In genomic region chr19:2806736-2807378, GRCh38 we compare ENCODE assay signal across 28 cellular contexts.
"Had no signal": no experiment of that assay in that cellular context is flagged by ENCODE, and none has a peak within 500 bp of the region (broad histone marks: within the 10 kb centered on the region; RNA-seq: fewer than 3 reads in every experiment).

No MANE protein-coding gene starts in this region.

- H3K4me3 ChIP-seq: ascending aorta, cardiac muscle cell, SJSA1 had no signal

- DNase-seq: activated CD4-positive, alpha-beta T cell treated with anti-CD3 and anti-CD28 coated beads, Interleukin-2, amount 10 ng/mL, durations not matched to agents 24 days and 14 days; activated CD4-positive, alpha-beta T cell treated with anti-CD3 and anti-CD28 coated beads, Interleukin-2, amount 50 U/mL, for 4 hours; activated CD8-positive, alpha-beta T cell treated with anti-CD3 and anti-CD28 coated beads for 36 hours; activated gamma-delta T cell; activated naive CD4-positive, alpha-beta T cell treated with Interleukin-2 at 50 U/mL for 16 hours; activated naive CD8-positive, alpha-beta T cell treated with anti-CD3 and anti-CD28 coated beads, Interleukin-2, amount 10 ng/mL, durations not matched to agents 7 days and 5 days; activated T-cell treated with anti-CD3 and anti-CD28 coated beads, Interleukin-2, amount 50 U/mL, for 1 hour; activated T-cell treated with anti-CD3 and anti-CD28 coated beads, Interleukin-2, amount 50 U/mL, for 72 hours; amygdala; Karpas-422; NCI-H1105; NCI-H1417 treated with DMSO at 0.1 percent for 48 hours; NCI-H187 treated with DMSO at 0.1 percent for 48 hours; NCI-H2081; NCI-H2171 treated with DMSO at 0.1 percent for 48 hours; NCI-H226; NCI-H446 treated with DMSO at 0.1 percent for 48 hours; NCI-H524; NCI-H69; NCI-H82; SHP77 treated with DMSO at 0.1 percent for 48 hours; T1000; WERI-Rb-1 had no signal

- H3K27ac ChIP-seq: ascending aorta, cardiac muscle cell, SJSA1, WERI-Rb-1 had no signal

- H3K4me1 ChIP-seq: ascending aorta, SJSA1 had no signal

- H3K9me3 ChIP-seq: ascending aorta, SJSA1 had no signal

- H3K27me3 ChIP-seq: ascending aorta, cardiac muscle cell, SJSA1 had no signal

- ATAC-seq: activated CD8-positive, alpha-beta T cell treated with anti-CD3 and anti-CD28 coated beads for 36 hours; activated T-cell treated with anti-CD3 and anti-CD28 coated beads, Interleukin-2, amount 50 U/mL, for 72 hours; activated T-helper 17 cell treated with anti-CD3 and anti-CD28 coated beads, Interleukin-2, amount 50 U/mL, for 72 hours; Panc1 had no signal
